Comparison of ENCODE assay signal across 23 cellular contexts in genomic region chr7:122485841-122486240, GRCh38.
"Had no signal": no experiment of that assay in that cellular context is flagged by ENCODE, and none has a peak within 500 bp of the region (broad histone marks: within the 10 kb centered on the region; RNA-seq: fewer than 3 reads in every experiment).

No MANE protein-coding gene starts in this region.

- H3K4me1 ChIP-seq: body of pancreas, tibial artery, vagina had no signal

- ATAC-seq: activated naive CD8-positive, alpha-beta T cell treated with anti-CD3 and anti-CD28 coated beads, Interleukin-2, amount 50 U/mL, for 24 hours; activated T-helper 17 cell treated with anti-CD3 and anti-CD28 coated beads, Interleukin-2, amount 50 U/mL, for 72 hours; body of pancreas; left ventricle myocardium superior; natural killer cell had no signal

- H3K36me3 Mint-ChIP-seq: memory B cell, natural killer cell had no signal

- H3K9me3 Mint-ChIP-seq: activated naive CD4-positive, alpha-beta T cell treated with anti-CD3 and anti-CD28 coated beads for 36 hours; activated naive CD8-positive, alpha-beta T cell treated with anti-CD3 and anti-CD28 coated beads, Interleukin-2, amount 50 U/mL, for 24 hours; activated T-helper 17 cell treated with anti-CD3 and anti-CD28 coated beads, Interleukin-2, amount 50 U/mL, for 72 hours; dendritic cell treated with granulocyte-macrophage colony-stimulating factor and Interleukin-4, amounts not matched to agents 40 ng/mL and 50 ng/mL, for 4 days; memory B cell; T-helper 2 cell treated with Interferon-gamma antibody and Interleukin-4, amounts not matched to agents 5 μg/mL and 100 μg/mL, for 36 hours had no signal

- H3K4me3 Mint-ChIP-seq: activated naive CD4-positive, alpha-beta T cell treated with anti-CD3 and anti-CD28 coated beads for 36 hours; activated naive CD8-positive, alpha-beta T cell treated with anti-CD3 and anti-CD28 coated beads, Interleukin-2, amount 50 U/mL, for 24 hours; activated T-helper 17 cell treated with anti-CD3 and anti-CD28 coated beads, Interleukin-2, amount 50 U/mL, for 72 hours; central memory CD8-positive, alpha-beta T cell; dendritic cell treated with granulocyte-macrophage colony-stimulating factor and Interleukin-4, amounts not matched to agents 40 ng/mL and 50 ng/mL, for 4 days; memory B cell; natural killer cell; T-helper 2 cell treated with Interferon-gamma antibody and Interleukin-4, amounts not matched to agents 5 μg/mL and 100 μg/mL, for 36 hours had no signal

- H3K4me1 Mint-ChIP-seq: activated naive CD8-positive, alpha-beta T cell treated with anti-CD3 and anti-CD28 coated beads, Interleukin-2, amount 50 U/mL, for 24 hours; activated T-helper 17 cell treated with anti-CD3 and anti-CD28 coated beads, Interleukin-2, amount 50 U/mL, for 72 hours; central memory CD8-positive, alpha-beta T cell; memory B cell; natural killer cell had no signal

- H3K9me3 ChIP-seq: body of pancreas, tibial artery, vagina had no signal

- H3K27ac ChIP-seq: body of pancreas, skin epidermis, tibial artery, vagina had no signal

- H3K27me3 ChIP-seq: body of pancreas, tibial artery, vagina had no signal

- DNase-seq: activated CD4-positive, alpha-beta T cell treated with anti-CD3 and anti-CD28 coated beads, Interleukin-2, amount 50 U/mL, for 4 hours; activated CD4-positive, CD25-positive, alpha-beta regulatory T cell; activated naive CD4-positive, alpha-beta T cell treated with anti-CD3 and anti-CD28 coated beads for 36 hours; activated naive CD8-positive, alpha-beta T cell treated with anti-CD3 and anti-CD28 coated beads, Interleukin-2, amount 50 U/mL, for 24 hours; body of pancreas; effector memory CD4-positive, alpha-beta T cell; hippocampal formation; left ventricle myocardium superior; natural killer cell; nucleus accumbens; posterior cingulate gyrus; stimulated activated CD4-positive, alpha-beta T cell treated with anti-CD3 and anti-CD28 coated beads, Interleukin-15, amount 100 ng/mL, for 24 hours; stimulated activated CD4-positive, alpha-beta T cell treated with anti-CD3 and anti-CD28 coated beads, Interleukin-4, amount 100 ng/mL, for 24 hours; stimulated activated naive CD4-positive, alpha-beta T cell; SW 1271; tibial artery had no signal

- H3K27me3 Mint-ChIP-seq: activated naive CD8-positive, alpha-beta T cell treated with anti-CD3 and anti-CD28 coated beads, Interleukin-2, amount 50 U/mL, for 24 hours; activated T-helper 17 cell treated with anti-CD3 and anti-CD28 coated beads, Interleukin-2, amount 50 U/mL, for 72 hours; central memory CD8-positive, alpha-beta T cell; dendritic cell treated with granulocyte-macrophage colony-stimulating factor and Interleukin-4, amounts not matched to agents 40 ng/mL and 50 ng/mL, for 4 days; memory B cell had no signal

- H3K4me3 ChIP-seq: body of pancreas, skin epidermis, tibial artery, vagina had no signal

- H3K36me3 ChIP-seq: tibial artery, vagina had no signal

- H3K27ac Mint-ChIP-seq: activated naive CD4-positive, alpha-beta T cell treated with anti-CD3 and anti-CD28 coated beads for 36 hours; activated naive CD8-positive, alpha-beta T cell treated with anti-CD3 and anti-CD28 coated beads, Interleukin-2, amount 50 U/mL, for 24 hours; activated T-helper 17 cell treated with anti-CD3 and anti-CD28 coated beads, Interleukin-2, amount 50 U/mL, for 72 hours; dendritic cell treated with granulocyte-macrophage colony-stimulating factor and Interleukin-4, amounts not matched to agents 40 ng/mL and 50 ng/mL, for 4 days; memory B cell; natural killer cell; T-helper 2 cell treated with Interferon-gamma antibody and Interleukin-4, amounts not matched to agents 5 μg/mL and 100 μg/mL, for 36 hours had no signal
